24 cellular contexts compared by ENCODE assay signal in genomic region chr4:102326951-102327350, GRCh38.
"Had no signal": no experiment of that assay in that cellular context is flagged by ENCODE, and none has a peak within 500 bp of the region (broad histone marks: within the 10 kb centered on the region; RNA-seq: fewer than 3 reads in every experiment).

No MANE protein-coding gene starts in this region.

- DNase-seq: activated CD4-positive, alpha-beta memory T cell treated with anti-CD3 and anti-CD28 coated beads for 36 hours; activated CD4-positive, alpha-beta T cell treated with anti-CD3 and anti-CD28 coated beads for 48 hours; activated CD4-positive, CD25-positive, alpha-beta regulatory T cell treated with anti-CD3 and anti-CD28 coated beads, Interleukin-2, amount 50 U/mL, for 72 hours; activated gamma-delta T cell; activated naive CD4-positive, alpha-beta T cell treated with anti-CD3 and anti-CD28 coated beads for 36 hours; activated T-cell treated with anti-CD3 and anti-CD28 coated beads for 4 hours; activated T-cell treated with anti-CD3 and anti-CD28 coated beads, Interleukin-2, amount 50 U/mL, for 48 hours; amygdala; MM.1S; NCI-H1105; NCI-H1436; NCI-H1694 treated with DMSO at 0.1 percent for 48 hours; NCI-H2029 treated with DMSO at 0.1 percent for 48 hours; NCI-H345; NCI-H510A; NCI-H69; NK-92 treated with Interleukin-12 subunit alpha and Interleukin-12 subunit beta, amount 100 ng/mL, for 24 hours; OCI-M1; Peyer's patch; SHP77 had no signal

- FAIRE-seq: astrocyte had no signal

- ATAC-seq: activated T-helper 17 cell treated with anti-CD3 and anti-CD28 coated beads, Interleukin-2, amount 50 U/mL, for 72 hours; SK-N-SH treated with all-trans-retinoic acid at 6 μM for 48 hours; WTC11 had no signal
